Comparison of ENCODE assay signal across 8 cellular contexts in genomic region chr2:106886916-106887758, GRCh38. TPM values are rescaled to one million over a fixed set of nuclear protein-coding genes. Genes with fewer than 3 reads are reported as not detected.
DNase-seq lines count a peak whose midpoint lies in the region; ATAC-seq and TF ChIP-seq lines count a peak whose summit lies in the region.

No MANE protein-coding gene starts in this region.

- TF ChIP-seq POLR2A in uterus (IDR thresholded peaks at IDR 0.05), result no peak

- peak; percentile 85 to 89 for ATAC-seq in lower lobe of right lung
- ATAC-seq in HG02870 (IDR thresholded peaks at IDR 0.05; ENCODE audit: unreplicated experiment), result no peak
- ATAC-seq in GM18870 (IDR thresholded peaks at IDR 0.05; ENCODE audit: unreplicated experiment), result no peak

- H3K27me3 ChIP-seq in lower lobe of right lung (ENCODE audit: low read depth), result peaks cover 35% of the 10 kb centered on the region
- no peaks in the 10 kb centered on the region for H3K27me3 ChIP-seq in uterus

- no peak overlapping the region for H3K4me3 Mint-ChIP-seq in activated T-cell treated with anti-CD3 and anti-CD28 coated beads, Interleukin-2, amount 50 U/mL, for 24 hours
- H3K4me3 Mint-ChIP-seq in chondrocyte (ENCODE audit: unreplicated experiment), result peak overlapping the region; percentile 86

- peak; percentile 15 to 17 for DNase-seq in activated T-cell treated with anti-CD3 and anti-CD28 coated beads, Interleukin-2, amount 50 U/mL, for 48 hours
- DNase-seq in activated T-cell treated with anti-CD3 and anti-CD28 coated beads, Interleukin-2, amount 50 U/mL, for 24 hours, result no peak
- DNase-seq in chondrocyte (ENCODE audit: low spot score) (peak; percentile 97), lower lobe of right lung (peak; percentile 57), uterus (peak in 1 of 2 donors; percentile 13), CD1c-positive myeloid dendritic cell (ENCODE audit: extremely low spot score) (no peak)

- no peaks in the 10 kb centered on the region for H3K36me3 Mint-ChIP-seq in activated T-cell treated with anti-CD3 and anti-CD28 coated beads, Interleukin-2, amount 50 U/mL, for 24 hours (ENCODE audit: low read depth)
- H3K36me3 Mint-ChIP-seq in chondrocyte (ENCODE audit: low read depth), result peaks cover 5% of the 10 kb centered on the region

- no peaks in the 10 kb centered on the region for H3K36me3 ChIP-seq in lower lobe of right lung
- H3K36me3 ChIP-seq in uterus, result no peaks in the 10 kb centered on the region

- H3K4me1 ChIP-seq in lower lobe of right lung (peaks cover 11% of the 10 kb centered on the region), uterus (peaks cover 0 to 4% of the 10 kb centered on the region in 2 donors)

- H3K9me3 Mint-ChIP-seq in activated T-cell treated with anti-CD3 and anti-CD28 coated beads, Interleukin-2, amount 50 U/mL, for 24 hours, result no peaks in the 10 kb centered on the region
- H3K9me3 Mint-ChIP-seq in chondrocyte (ENCODE audit: low read depth), result no peaks in the 10 kb centered on the region

- peaks cover 6% of the 10 kb centered on the region for H3K4me1 Mint-ChIP-seq in activated T-cell treated with anti-CD3 and anti-CD28 coated beads, Interleukin-2, amount 50 U/mL, for 24 hours (ENCODE audit: low read depth)
- H3K4me1 Mint-ChIP-seq in chondrocyte (ENCODE audit: low read depth), result peaks cover 57% of the 10 kb centered on the region

- TF ChIP-seq CTCF in chondrocyte (IDR thresholded peaks at IDR 0.05), result peak; percentile 64
- no peak for TF ChIP-seq CTCF in lower lobe of right lung (IDR thresholded peaks at IDR 0.05)
- TF ChIP-seq CTCF in uterus (IDR thresholded peaks at IDR 0.05), result no peak

- intact Hi-C loops in lower lobe of right lung (cut with DNase I), result no loop called here
- intact Hi-C loops in uterus (cut with DNase I; ENCODE audit: low total_unique reads), result no loop called here

- peaks cover 42% of the 10 kb centered on the region for H3K27me3 Mint-ChIP-seq in activated T-cell treated with anti-CD3 and anti-CD28 coated beads, Interleukin-2, amount 50 U/mL, for 24 hours
- no peaks in the 10 kb centered on the region for H3K27me3 Mint-ChIP-seq in chondrocyte (ENCODE audit: low read depth)

- no peak overlapping the region for H3K27ac Mint-ChIP-seq in activated T-cell treated with anti-CD3 and anti-CD28 coated beads, Interleukin-2, amount 50 U/mL, for 24 hours
- peak overlapping the region; percentile 76 for H3K27ac Mint-ChIP-seq in chondrocyte (ENCODE audit: unreplicated experiment)

- H3K4me3 ChIP-seq in lower lobe of right lung (peak overlapping the region; percentile 49), uterus (peak overlapping the region; percentile 37 to 41)

- H3K27ac ChIP-seq in lower lobe of right lung (no peak overlapping the region), uterus (no peak overlapping the region)

- no peaks in the 10 kb centered on the region for H3K9me3 ChIP-seq in lower lobe of right lung
- no peaks in the 10 kb centered on the region for H3K9me3 ChIP-seq in uterus

RNA-seq across cellular contexts. Expression of gene ST6GAL2, which starts 1.2 kb away (rescaled TPM):
- 144 to 319 TPM (median 144 TPM) in 3 replicates for total RNA-seq in chondrocyte
- 0.92 TPM for total RNA-seq in lower lobe of right lung
- total RNA-seq in uterus, result 10 to 100 TPM in 1 of 4 donors, 1 to 10 TPM in 1, under 1 TPM in 1, not detected in 1; 0.51 to 64.2 (median 2.6) TPM

Comparison
In these comparisons a context has a peak if more than half of its experiments do, and no peak if none do; other contexts are left out.
1. DNase-seq: peak in activated T-cell treated with anti-CD3 and anti-CD28 coated beads, Interleukin-2, amount 50 U/mL, for 48 hours (2 of 2), chondrocyte (single experiment) and lower lobe of right lung (single experiment); none in activated T-cell treated with anti-CD3 and anti-CD28 coated beads, Interleukin-2, amount 50 U/mL, for 24 hours (single experiment) and CD1c-positive myeloid dendritic cell (single experiment).
2. ATAC-seq: peak in lower lobe of right lung (2 of 2); none in HG02870 (single experiment) and GM18870 (single experiment).